1 cellular context compared by ENCODE assay signal in the genomic region with DNA sequence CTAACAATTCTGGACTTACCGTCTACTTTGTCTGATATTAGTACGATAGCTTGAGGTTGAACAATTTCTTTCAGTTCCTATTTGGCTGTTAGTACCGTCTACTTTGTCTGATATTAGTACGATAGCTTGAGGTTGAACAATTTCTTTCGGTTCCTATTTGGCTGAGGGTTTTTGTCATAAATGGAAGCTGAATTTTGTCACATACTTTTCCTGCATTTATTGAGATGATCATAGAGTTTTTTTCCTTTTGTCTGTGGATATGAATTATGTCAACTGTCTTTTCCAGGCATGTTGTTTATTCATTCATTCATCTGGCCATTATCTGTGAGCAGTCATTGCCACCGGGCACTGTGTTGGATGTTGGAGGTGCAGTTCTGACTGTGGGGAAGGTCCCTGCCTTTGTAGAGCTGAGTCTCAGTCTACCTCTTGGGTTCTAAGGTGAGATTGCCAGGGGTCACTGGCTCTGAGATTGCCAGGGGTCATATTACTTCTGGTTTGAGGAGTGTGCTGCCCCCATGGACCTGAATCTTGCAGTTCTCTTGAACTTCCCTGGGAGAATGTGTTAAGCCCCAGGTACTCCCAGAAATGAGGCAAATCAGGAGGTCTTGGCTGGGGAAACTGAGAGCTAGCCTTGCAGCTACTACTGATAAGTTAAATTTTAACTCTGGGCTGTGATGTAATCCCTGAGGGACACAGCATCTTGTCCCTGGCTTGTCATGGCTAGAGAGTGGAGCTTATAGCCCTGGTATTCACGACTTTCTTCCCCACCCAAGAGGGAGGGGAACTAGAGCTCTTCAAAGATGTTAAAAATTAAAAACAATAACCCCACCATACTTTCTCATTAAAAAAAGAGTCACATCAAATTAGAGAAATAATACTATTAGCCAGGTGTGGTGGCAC.
TF ChIP-seq lines count a peak whose summit lies in the region.

No MANE protein-coding gene starts in this region.

TF ChIP-seq in IMR-90, 13 proteins besides CTCF, POLR2A, EP300 and RAD21 (continued from another document):
- TF ChIP-seq MAFK (IDR thresholded peaks at IDR 0.05; ENCODE audit: low read depth, low read length) (no peak), FOS (IDR thresholded peaks at IDR 0.05; ENCODE audit: low read depth, low read length) (no peak), MXI1 (IDR thresholded peaks at IDR 0.05; ENCODE audit: borderline replicate concordance, low read depth, low read length) (no peak), CHD1 (IDR thresholded peaks at IDR 0.05; ENCODE audit: low read depth, low read length) (no peak), CEBPB (IDR thresholded peaks at IDR 0.05; ENCODE audit: low read depth, low read length) (no peak)
- TF ChIP-seq, protein P1, sequence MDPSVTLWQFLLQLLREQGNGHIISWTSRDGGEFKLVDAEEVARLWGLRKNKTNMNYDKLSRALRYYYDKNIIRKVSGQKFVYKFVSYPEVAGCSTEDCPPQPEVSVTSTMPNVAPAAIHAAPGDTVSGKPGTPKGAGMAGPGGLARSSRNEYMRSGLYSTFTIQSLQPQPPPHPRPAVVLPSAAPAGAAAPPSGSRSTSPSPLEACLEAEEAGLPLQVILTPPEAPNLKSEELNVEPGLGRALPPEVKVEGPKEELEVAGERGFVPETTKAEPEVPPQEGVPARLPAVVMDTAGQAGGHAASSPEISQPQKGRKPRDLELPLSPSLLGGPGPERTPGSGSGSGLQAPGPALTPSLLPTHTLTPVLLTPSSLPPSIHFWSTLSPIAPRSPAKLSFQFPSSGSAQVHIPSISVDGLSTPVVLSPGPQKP (IDR thresholded peaks at IDR 0.05; ENCODE audit: borderline replicate concordance, low read depth, low read length), result no peak
